In the genomic region with DNA sequence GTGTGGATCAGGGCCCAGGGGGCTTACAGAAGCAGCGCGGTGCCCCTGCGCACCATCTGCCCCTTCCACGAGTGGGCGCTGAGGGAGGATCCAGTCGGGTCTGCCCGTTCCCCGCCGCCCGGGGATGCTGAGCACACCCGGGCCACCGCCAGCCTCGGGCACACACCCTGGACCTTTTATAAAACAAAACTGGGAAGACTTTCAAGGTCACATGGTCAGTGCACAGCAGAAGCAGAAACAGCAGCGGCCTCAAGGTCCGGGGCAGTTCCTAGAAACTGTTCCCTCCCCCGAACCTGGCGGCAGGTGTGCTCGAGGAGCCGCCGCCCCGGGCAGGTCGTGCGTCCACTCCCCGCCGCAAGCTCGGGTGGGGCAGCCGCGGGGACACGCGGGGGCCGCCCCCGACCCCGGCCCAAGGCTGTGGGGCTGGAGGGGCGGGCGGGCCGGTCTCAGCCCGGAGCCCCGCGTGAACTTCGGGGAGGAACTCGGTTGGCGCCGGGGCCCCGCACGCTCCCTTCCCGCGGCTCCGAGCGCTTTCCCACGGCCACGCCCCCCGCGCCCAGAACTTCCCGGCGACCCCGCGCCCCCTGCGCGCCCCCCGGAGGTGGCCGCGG, we compare ENCODE assay signal across 8 cellular contexts. TPM values are rescaled to one million over a fixed set of nuclear protein-coding genes. Genes with fewer than 3 reads are reported as not detected.
DNase-seq lines count a peak whose midpoint lies in the region; ATAC-seq and TF ChIP-seq lines count a peak whose summit lies in the region.

No MANE protein-coding gene starts in this region.

- H3K4me3 ChIP-seq in endocrine pancreas (ENCODE audit: control insufficient read depth, insufficient read depth, low read length): no peak overlapping the region
- peak overlapping the region; percentile 33 to 89 (median 56) for H3K4me3 ChIP-seq in tibial nerve

- WGBS in tibial nerve, 2 donors: 1 to 7% methylated on average over 18 to 21 of the region's 62 CpGs

- peak; percentile 21 for DNase-seq in activated naive CD4-positive, alpha-beta T cell treated with Interleukin-2 at 50 U/mL for 16 hours
- no peak for DNase-seq in activated naive CD4-positive, alpha-beta T cell (lab: John Stamatoyannopoulos, UW)
- DNase-seq in SK-MEL-5 (ENCODE audit: low read depth, low spot score) (peak; percentile 58), lung microvascular endothelial cell (ENCODE audit: low read depth in 2 of 2) (peak; percentile 28 to 47), tibial nerve (ENCODE audit: low spot score in 2 of 2) (peak in 1 of 2 donors; percentile 29), amniotic stem cell (lab: John Stamatoyannopoulos, UW) (no peak)

- in situ Hi-C loops in SK-MEL-5 (cut with HindIII; ENCODE audit: low pct_unique_long_range_greater_than_20kb, low sequenced_read_pairs): no loop called here

- H3K36me3 ChIP-seq in endocrine pancreas (ENCODE audit: control insufficient read depth, insufficient read depth, low read length): no peaks in the 10 kb centered on the region
- peaks cover 0 to 9% (median 0%) of the 10 kb centered on the region in 3 donors for H3K36me3 ChIP-seq in tibial nerve

- no peak for TF ChIP-seq POLR2A in tibial nerve (IDR thresholded peaks at IDR 0.05)

- peak in 1 of 2 donors; percentile 25 for TF ChIP-seq EP300 in tibial nerve (IDR thresholded peaks at IDR 0.05)

- H3K27me3 ChIP-seq in endocrine pancreas (ENCODE audit: control insufficient read depth, insufficient read depth, low read length) (no peaks in the 10 kb centered on the region), tibial nerve (no peaks in the 10 kb centered on the region)

- H3K4me1 ChIP-seq in endocrine pancreas (ENCODE audit: control insufficient read depth, insufficient read depth, low read length) (no peaks in the 10 kb centered on the region), tibial nerve (peaks cover 0 to 30% (median 7%) of the 10 kb centered on the region in 4 donors)

- H3K27ac ChIP-seq in tibial nerve: peak overlapping the region in 3 of 4 donors; percentile 70 to 84 (median 71)

- no peak for ATAC-seq in HG02623 (IDR thresholded peaks at IDR 0.05; ENCODE audit: unreplicated experiment)

- no peak for TF ChIP-seq CTCF in tibial nerve (IDR thresholded peaks at IDR 0.05)

- peak overlapping the region; percentile 47 for H3K9ac ChIP-seq in endocrine pancreas (ENCODE audit: control insufficient read depth, insufficient read depth, low read length)

- H3K9me3 ChIP-seq in endocrine pancreas (ENCODE audit: control insufficient read depth, low read length) (no peaks in the 10 kb centered on the region), tibial nerve (no peaks in the 10 kb centered on the region)

RNA-seq across cellular contexts. Expression of a gene that starts 0.6 kb away (rescaled TPM):
- total RNA-seq in SK-MEL-5 (2014; rRNA removed; shearing (Covaris generic)): 22.5 and 24.4 TPM in 2 replicates
- polyA plus RNA-seq in SK-MEL-5 (2015; cell fraction: cytosol; rRNA removed): 18.1 and 28.3 TPM in 2 replicates
- polyA plus RNA-seq in SK-MEL-5 (2015; cell fraction: nucleus; rRNA removed): 35.4 and 37.2 TPM in 2 replicates
- total RNA-seq in lung microvascular endothelial cell: 8.3 and 9.7 TPM in 2 replicates
- total RNA-seq in tibial nerve: 10 to 100 TPM; 10.5 to 14.7 (median 11.8) TPM

RNA-seq across cellular contexts. Expression of a gene that starts 21.5 kb away (rescaled TPM):
- total RNA-seq in SK-MEL-5 (2014; rRNA removed; shearing (Covaris generic)): 64.6 and 75.3 TPM in 2 replicates
- 117 and 156 TPM in 2 replicates for polyA plus RNA-seq in SK-MEL-5 (2015; cell fraction: cytosol; rRNA removed)
- polyA plus RNA-seq in SK-MEL-5 (2015; cell fraction: nucleus; rRNA removed): 84.8 and 87.7 TPM in 2 replicates
- total RNA-seq in lung microvascular endothelial cell (11.5 and 14.6 TPM in 2 replicates), tibial nerve (10 to 100 TPM; 24.9 to 29.2 (median 26.3) TPM)

RNA-seq across cellular contexts. Expression of a gene that starts 42.3 kb away (rescaled TPM):
- total RNA-seq in SK-MEL-5 (2014; rRNA removed; shearing (Covaris generic)): not detected in 2 replicates
- not detected in 2 replicates for polyA plus RNA-seq in SK-MEL-5 (2015; cell fraction: cytosol; rRNA removed)
- polyA plus RNA-seq in SK-MEL-5 (2015; cell fraction: nucleus; rRNA removed): not detected in 2 replicates
- total RNA-seq in lung microvascular endothelial cell (not detected in 2 replicates), tibial nerve (not detected)

Comparison
In these comparisons a context has a peak if more than half of its experiments do, and no peak if none do; other contexts are left out.
1. DNase-seq: peak in activated naive CD4-positive, alpha-beta T cell treated with Interleukin-2 at 50 U/mL for 16 hours (single experiment), SK-MEL-5 (single experiment) and lung microvascular endothelial cell (2 of 2); none in activated naive CD4-positive, alpha-beta T cell (0 of 4) and amniotic stem cell (single experiment).